In the genomic region with DNA sequence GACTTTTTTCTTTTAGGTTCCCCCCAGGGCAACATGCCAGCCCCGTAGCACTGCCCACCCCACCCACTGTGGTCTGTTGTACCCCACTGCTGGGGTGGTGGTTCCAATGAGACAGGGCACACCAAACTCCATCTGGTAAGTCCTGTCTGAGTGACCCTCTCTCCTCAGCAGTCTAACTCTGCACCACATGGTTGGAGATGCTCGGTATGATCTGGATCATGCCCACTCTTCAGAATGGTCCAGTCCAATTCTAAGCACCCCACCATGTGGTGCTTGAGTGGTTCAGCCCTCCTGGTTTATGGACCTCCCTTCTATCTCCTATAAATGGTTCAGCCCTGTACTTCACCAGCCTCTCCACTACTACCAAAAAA, we compare ENCODE assay signal across 9 cellular contexts. TPM values are rescaled to one million over a fixed set of nuclear protein-coding genes. Genes with fewer than 3 reads are reported as not detected.
DNase-seq lines count a peak whose midpoint lies in the region; ATAC-seq, FAIRE-seq and TF ChIP-seq lines count a peak whose summit lies in the region.
"Had no signal": no experiment of that assay in that cellular context is flagged by ENCODE, and none has a peak within 500 bp of the region (broad histone marks: within the 10 kb centered on the region; RNA-seq: fewer than 3 reads in every experiment).

No MANE protein-coding gene starts in this region.

- H3K27ac Mint-ChIP-seq in T-helper 17 cell, result peak overlapping the region; percentile 100

- H3K4me1 Mint-ChIP-seq in T-helper 17 cell, result peaks cover 82% of the 10 kb centered on the region

- no peak for FAIRE-seq in kidney (lab: Jason Lieb, UNC)

- peaks cover 13 to 36% of the 10 kb centered on the region in 2 donors for H3K4me1 ChIP-seq in kidney (ENCODE audit: control insufficient read depth in 1 of 2, insufficient read depth in 1 of 2, low read depth in 1 of 2, low read length in 2 of 2)

- ATAC-seq in T-helper 17 cell, result no peak
- no peak for ATAC-seq in GM18519 (IDR thresholded peaks at IDR 0.05; ENCODE audit: low FRiP score, unreplicated experiment)
- no peak for ATAC-seq in GM18505 (IDR thresholded peaks at IDR 0.05; ENCODE audit: unreplicated experiment)

- H3K9ac ChIP-seq in kidney (ENCODE audit: low read length in 2 of 2), result no peak overlapping the region

- H3K36me3 Mint-ChIP-seq in T-helper 17 cell (ENCODE audit: low read depth), result peaks cover 9% of the 10 kb centered on the region

- TF ChIP-seq CTCF in kidney (IDR thresholded peaks at IDR 0.05; ENCODE audit: borderline replicate concordance, extremely low read depth, insufficient read depth), result no peak

- H3K9me3 ChIP-seq in T-helper 17 cell (ENCODE audit: control insufficient read depth, low read length, poor library complexity, severe bottlenecking) (no peaks in the 10 kb centered on the region), kidney (ENCODE audit: control insufficient read depth in 1 of 2, low read length in 2 of 2) (no peaks in the 10 kb centered on the region)

- H3K36me3 ChIP-seq in kidney (ENCODE audit: control insufficient read depth in 1 of 2, insufficient read depth in 2 of 2, low read length in 2 of 2), result peaks cover 0 to 6% of the 10 kb centered on the region in 2 donors

- no peak overlapping the region for H3K4me3 ChIP-seq in kidney (ENCODE audit: low read length in 2 of 2)

- H3K27me3 Mint-ChIP-seq in T-helper 17 cell, result no peaks in the 10 kb centered on the region

- peak; percentile 21 for DNase-seq in stimulated activated CD4-positive, alpha-beta T cell treated with anti-CD3 and anti-CD28 coated beads, Interleukin-4, amount 100 ng/mL, for 24 hours
- no peak for DNase-seq in stimulated activated CD4-positive, alpha-beta T cell treated with anti-CD3 and anti-CD28 coated beads, Interleukin-2, amount 100 ng/mL, for 48 hours
- DNase-seq in T-helper 17 cell (no peak), hepatic stellate cell (ENCODE audit: low spot score) (peak; percentile 24), activated gamma-delta T cell treated with Interleukin-2 at 50 U/mL for 16 hours (no peak), kidney (no peak)
- DNase-seq: NCI-H2029 had no signal

- no peak overlapping the region for H3K27ac ChIP-seq in kidney (ENCODE audit: low read depth in 2 of 2, low read length in 2 of 2)

- peak overlapping the region; percentile 100 for H3K4me3 Mint-ChIP-seq in T-helper 17 cell

- intact Hi-C loops in kidney (cut with DNase I), result no loop called here

- TF ChIP-seq POLR2A in GM18505 (IDR thresholded peaks at IDR 0.05; ENCODE audit: borderline replicate concordance, extremely low read depth, insufficient read depth, insufficient read length), result no peak

RNA-seq across cellular contexts. Expression of gene KDM6B, which starts 5.9 kb away (rescaled TPM):
- total RNA-seq in T-helper 17 cell (100 to 1,000 TPM; 207 to 231 TPM), kidney (32.3 TPM)
- polyA plus RNA-seq in kidney (ENCODE audit: insufficient read depth, low read depth, low replicate concordance), result 3.9 TPM

RNA-seq across cellular contexts. Expression of gene TMEM88, which starts 15.0 kb away (rescaled TPM):
- 10 to 100 TPM; 31.0 to 31.3 TPM for total RNA-seq in T-helper 17 cell
- 17.6 TPM for total RNA-seq in kidney
- 59.8 TPM for polyA plus RNA-seq in kidney (ENCODE audit: insufficient read depth, low read depth, low replicate concordance)

RNA-seq across cellular contexts. Expression of gene NAA38, which starts 17.5 kb away (rescaled TPM):
- total RNA-seq in T-helper 17 cell (10 to 100 TPM; 26.8 to 30.3 TPM), kidney (69.6 TPM)
- 246 TPM for polyA plus RNA-seq in kidney (ENCODE audit: insufficient read depth, low read depth, low replicate concordance)

RNA-seq across cellular contexts. Expression of gene CYB5D1, which starts 17.9 kb away (rescaled TPM):
- total RNA-seq in T-helper 17 cell (10 to 100 TPM in 1 of 2 donors, 1 to 10 TPM in 1; 9.3 to 14.9 TPM), kidney (20.4 TPM)
- polyA plus RNA-seq in kidney (ENCODE audit: insufficient read depth, low read depth, low replicate concordance), result 14.3 TPM

RNA-seq across cellular contexts. Expression of gene CHD3, which starts 48.7 kb away (rescaled TPM):
- 100 to 1,000 TPM; 219 TPM for total RNA-seq in T-helper 17 cell
- total RNA-seq in kidney, result 94.6 TPM
- 41.5 TPM for polyA plus RNA-seq in kidney (ENCODE audit: insufficient read depth, low read depth, low replicate concordance)

Comparison
In these comparisons a context has a peak if more than half of its experiments do, and no peak if none do; other contexts are left out.
1. DNase-seq: peak in stimulated activated CD4-positive, alpha-beta T cell treated with anti-CD3 and anti-CD28 coated beads, Interleukin-4, amount 100 ng/mL, for 24 hours (single experiment) and hepatic stellate cell (single experiment); none in stimulated activated CD4-positive, alpha-beta T cell treated with anti-CD3 and anti-CD28 coated beads, Interleukin-2, amount 100 ng/mL, for 48 hours (0 of 2), T-helper 17 cell (0 of 3), activated gamma-delta T cell treated with Interleukin-2 at 50 U/mL for 16 hours (single experiment) and kidney (single experiment).